1 cellular context compared by ENCODE assay signal in genomic region chr20:53606364-53606985, GRCh38.
A peak's percentile ranks its signal among the peaks of the same experiment; 100 is the strongest.
TF ChIP-seq lines count a peak whose summit lies in the region.

No MANE protein-coding gene starts in this region.

TF ChIP-seq in K562, 482 proteins besides CTCF, POLR2A, EP300 and RAD21 (continued from another document and continues in another):
- TF ChIP-seq TAF1 (IDR thresholded peaks at IDR 0.05; ENCODE audit: control insufficient read depth, extremely low read depth, insufficient read depth, low read length, severe bottlenecking) (no peak), ERF (CRISPR knock-in tag; IDR thresholded peaks at IDR 0.05) (peak; percentile 65; the same call in 1 of the 2 replicates), HMG20A (CRISPR knock-in tag; conservative IDR thresholded peaks at IDR 0.05) (no peak), RBM14 (IDR thresholded peaks at IDR 0.05; ENCODE audit: borderline replicate concordance, insufficient read depth, low read depth, low read length) (no peak), SAP30 (IDR thresholded peaks at IDR 0.05; ENCODE audit: borderline replicate concordance, insufficient read depth, low read depth, low read length, poor library complexity, severe bottlenecking) (no peak), AFF1 (IDR thresholded peaks at IDR 0.05; ENCODE audit: low read depth in 1 of 2, partially characterized antibody in 2 of 2) (no peak), TARDBP (IDR thresholded peaks at IDR 0.05) (no peak), ZFPM2 (CRISPR knock-in tag; IDR thresholded peaks at IDR 0.05) (no peak), KDM5B (IDR thresholded peaks at IDR 0.05; ENCODE audit: insufficient replicate concordance, low read depth, low read length) (no peak), ETS1 (conservative IDR thresholded peaks at IDR 0.05; ENCODE audit: control insufficient read depth, low read depth, low read length) (no peak), MAX (CRISPR knock-in tag; IDR thresholded peaks at IDR 0.05) (no peak), RFX7 (CRISPR knock-in tag; IDR thresholded peaks at IDR 0.05) (no peak), SMAD1 (IDR thresholded peaks at IDR 0.05; ENCODE audit: low read depth, low read length, partially characterized antibody) (no peak), ZC3H11A (IDR thresholded peaks at IDR 0.05; ENCODE audit: low read depth, low read length) (no peak), STAT6 (CRISPR knock-in tag; IDR thresholded peaks at IDR 0.05) (no peak), RUNX1 (IDR thresholded peaks at IDR 0.05; ENCODE audit: low read depth) (no peak), NRF1 (conservative IDR thresholded peaks at IDR 0.05 in 1 of 2, IDR thresholded peaks at IDR 0.05 in 1 of 2) (no peak), SMAD4 (CRISPR knock-in tag; conservative IDR thresholded peaks at IDR 0.05) (peak; percentile 68), CREBBP (IDR thresholded peaks at IDR 0.05; ENCODE audit: low read depth, low read length) (no peak), CCNT2 (IDR thresholded peaks at IDR 0.05; ENCODE audit: borderline replicate concordance, extremely low read depth, insufficient read length, low read depth, low read length) (no peak), EGR1 (conservative IDR thresholded peaks at IDR 0.05) (no peak), NR2F6 (CRISPR knock-in tag; IDR thresholded peaks at IDR 0.05) (no peak), ZNF318 (IDR thresholded peaks at IDR 0.05; ENCODE audit: borderline replicate concordance in 1 of 2, low read depth in 1 of 2) (no peak), PTTG1 (tag; IDR thresholded peaks at IDR 0.05; ENCODE audit: low read depth) (0 out of 2 replicates have a peak, but pooled peaks have one; percentile 55), ETV6 (IDR thresholded peaks at IDR 0.05; ENCODE audit: borderline replicate concordance in 1 of 2, low read depth in 2 of 2, low read length in 1 of 2) (no peak), ETV6 (CRISPR knock-in tag; IDR thresholded peaks at IDR 0.05; ENCODE audit: borderline replicate concordance) (no peak), ZNF785 (CRISPR knock-in tag; IDR thresholded peaks at IDR 0.05) (no peak), BRD9 (IDR thresholded peaks at IDR 0.05; ENCODE audit: low read depth, partially characterized antibody) (no peak), FOSL1 (tag; conservative IDR thresholded peaks at IDR 0.05) (peak; percentile 36), TFE3 (CRISPR knock-in tag; IDR thresholded peaks at IDR 0.05) (no peak), FOXK1 (CRISPR knock-in tag; IDR thresholded peaks at IDR 0.05; ENCODE audit: borderline replicate concordance) (no peak), TCF3 (CRISPR knock-in tag; IDR thresholded peaks at IDR 0.05) (no peak), MAZ (CRISPR knock-in tag; conservative IDR thresholded peaks at IDR 0.05 in 1 of 2, IDR thresholded peaks at IDR 0.05 in 1 of 2) (0 out of 4 replicates have a peak, but pooled peaks of 1 of the 2 experiments have one; percentile 55), ZNF518B (CRISPR knock-in tag; IDR thresholded peaks at IDR 0.05) (no peak), ZNF274 (IDR thresholded peaks at IDR 0.05; ENCODE audit: borderline replicate concordance, low read depth, low read length) (no peak)
